Comparison of ENCODE assay signal across 9 cellular contexts in the genomic region with DNA sequence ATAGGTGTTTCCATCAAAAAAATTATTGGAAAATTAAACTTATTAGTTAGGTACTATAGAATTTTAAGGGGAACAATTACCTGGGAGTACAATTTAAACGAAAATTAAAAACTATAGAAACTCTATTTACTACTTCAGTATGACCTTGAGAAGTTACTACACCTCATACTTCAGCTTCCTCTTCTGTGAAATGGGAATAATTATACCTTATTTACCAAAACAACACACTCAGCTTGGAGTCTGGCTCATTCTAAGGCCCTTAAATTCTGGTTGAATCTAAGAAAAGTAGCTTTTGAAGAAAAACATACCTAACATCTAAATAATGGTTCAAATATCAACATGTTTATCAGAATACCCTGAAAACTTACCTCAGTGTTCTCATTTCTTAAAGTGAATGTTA. TPM values are rescaled to one million over a fixed set of nuclear protein-coding genes. Genes with fewer than 3 reads are reported as not detected.
DNase-seq lines count a peak whose midpoint lies in the region; ATAC-seq, FAIRE-seq and TF ChIP-seq lines count a peak whose summit lies in the region.
"Had no signal": no experiment of that assay in that cellular context is flagged by ENCODE, and none has a peak within 500 bp of the region (broad histone marks: within the 10 kb centered on the region; RNA-seq: fewer than 3 reads in every experiment).

No MANE protein-coding gene starts in this region.

- H3K27ac ChIP-seq in A549 (peak overlapping the region in 1 of 2 experiments; percentile 2; a peak in 1 of 6 replicates), GM23248 (peak overlapping the region; percentile 100)

- CTCF ChIA-PET in A549 (lab: Yijun Ruan, JAX): interaction anchor here (1.3 to 1.6 kb wide), 2 partner anchors 11 to 114 kb away, joined by 4 to 6 read pairs; no protein-coding TSS in a partner anchor

- DNase-seq in A549 (ENCODE audit: low read depth in 1 of 2, low spot score in 1 of 2) (no peak), GM23248 (no peak), adipocyte (ENCODE audit: low read depth) (no peak), memory B cell (ENCODE audit: low spot score in 2 of 2) (no peak), NCI-H146 (lab: John Stamatoyannopoulos, UW) (no peak), NCI-H510A (lab: John Stamatoyannopoulos, UW) (no peak)
- no peak for DNase-seq in stimulated activated CD4-positive, alpha-beta T cell treated with anti-CD3 and anti-CD28 coated beads, Interleukin-12 subunit alpha, Interleukin-12 subunit beta, amount 100 ng/mL, for 4 hours
- DNase-seq: activated gamma-delta T cell had no signal

- peaks cover 21% of the 10 kb centered on the region for H3K4me1 Mint-ChIP-seq in memory B cell

- peak overlapping the region; percentile 59 for H3K9ac ChIP-seq in GM23248
- peak overlapping the region; percentile 98 for H3K9ac ChIP-seq in adipocyte (ENCODE audit: low read length)

- H3K4me3 Mint-ChIP-seq in memory B cell: peak overlapping the region; percentile 7

- ATAC-seq in A549 (no peak), memory B cell (ENCODE audit: low read depth) (no peak), HG03108 (IDR thresholded peaks at IDR 0.05; ENCODE audit: unreplicated experiment) (no peak)

- H3K27me3 ChIP-seq in GM23248 (replicated peaks; ENCODE audit: insufficient read depth): no peaks in the 10 kb centered on the region
- no peaks in the 10 kb centered on the region for H3K27me3 ChIP-seq in adipocyte (replicated peaks; ENCODE audit: control insufficient read depth, insufficient read depth, low read length)

- TF ChIP-seq EP300 in A549 (IDR thresholded peaks at IDR 0.05): no peak

- whole genome bisulfite sequencing in A549 (ENCODE audit: missing lambda C conversion rate): 12% methylated on average over 1 of the region's 1 CpG
- 0 to 6% methylated on average over 1 of the region's 1 CpG for WGBS in GM23248 (ENCODE audit: low coverage in 1 of 2, low lambda C conversion rate in 2 of 2, missing lambda C conversion rate in 2 of 2), 2 experiments

- H3K4me2 ChIP-seq in A549 (peak overlapping the region; percentile 72), GM23248 (ENCODE audit: unreplicated experiment) (peak overlapping the region; percentile 100)

- POLR2A ChIA-PET in A549 (lab: Yijun Ruan, JAX): interaction anchor here (1.0 to 1.1 kb wide), 2 partner anchors 42 to 98 kb away, joined by 3 to 5 read pairs; no protein-coding TSS in a partner anchor

- no peaks in the 10 kb centered on the region; the same call in 1 of the 2 replicates for H4K20me1 ChIP-seq in GM23248 (ENCODE audit: insufficient read depth)

- H3K36me3 Mint-ChIP-seq in memory B cell: peaks cover 14% of the 10 kb centered on the region

- H3K36me3 ChIP-seq in GM23248 (ENCODE audit: low read depth) (peaks cover 50% of the 10 kb centered on the region), adipocyte (ENCODE audit: control insufficient read depth, insufficient read depth, low read length, severe bottlenecking) (peaks cover 50% of the 10 kb centered on the region)

- H3K9me3 ChIP-seq in A549 (no peaks in the 10 kb centered on the region), GM23248 (ENCODE audit: low read depth) (no peaks in the 10 kb centered on the region), adipocyte (ENCODE audit: control insufficient read depth, low read length) (no peaks in the 10 kb centered on the region)

- H2AFZ ChIP-seq in GM23248: no peak overlapping the region

- H3K4me3 ChIP-seq in A549: peak overlapping the region; percentile 24; the same call in 2 of the 3 replicates
- peak overlapping the region; percentile 97 for H3K4me3 ChIP-seq in GM23248
- peak overlapping the region; percentile 91 for H3K4me3 ChIP-seq in adipocyte (ENCODE audit: low read length)

- no peaks in the 10 kb centered on the region for H3K9me3 Mint-ChIP-seq in memory B cell

- no peak for FAIRE-seq in A549 (lab: Jason Lieb, UNC)

- TF ChIP-seq POLR2A in A549 (IDR thresholded peaks at IDR 0.05; ENCODE audit: low read length): no peak

- H3F3A ChIP-seq in GM23248 (ENCODE audit: insufficient read depth): peaks cover 80% of the 10 kb centered on the region

- H3K27me3 Mint-ChIP-seq in memory B cell: no peaks in the 10 kb centered on the region

- peaks cover 69% of the 10 kb centered on the region for H3K79me2 ChIP-seq in GM23248 (ENCODE audit: insufficient read depth)

- TF ChIP-seq RAD21 in A549 (conservative IDR thresholded peaks at IDR 0.05 in 1 of 2, IDR thresholded peaks at IDR 0.05 in 1 of 2): no peak

- H3K27ac Mint-ChIP-seq in memory B cell: peak overlapping the region; percentile 98

- peaks cover 44% of the 10 kb centered on the region for H3K4me1 ChIP-seq in A549
- peaks cover 60% of the 10 kb centered on the region for H3K4me1 ChIP-seq in GM23248 (ENCODE audit: insufficient read depth)
- H3K4me1 ChIP-seq in adipocyte (ENCODE audit: control insufficient read depth, insufficient read depth, low read length): peaks cover 62% of the 10 kb centered on the region

- H3K9me2 ChIP-seq in GM23248 (ENCODE audit: insufficient read depth): no peaks in the 10 kb centered on the region

- in situ Hi-C loops in GM23248 (cut with MboI): loop anchor here (25.0 kb wide), 1 partner anchor 482 kb away; no protein-coding TSS in a partner anchor

- no peak for TF ChIP-seq CTCF in A549 (IDR thresholded peaks at IDR 0.05)

TF ChIP-seq in A549, 52 proteins besides CTCF, POLR2A, EP300 and RAD21:
- TF ChIP-seq, protein P1, sequence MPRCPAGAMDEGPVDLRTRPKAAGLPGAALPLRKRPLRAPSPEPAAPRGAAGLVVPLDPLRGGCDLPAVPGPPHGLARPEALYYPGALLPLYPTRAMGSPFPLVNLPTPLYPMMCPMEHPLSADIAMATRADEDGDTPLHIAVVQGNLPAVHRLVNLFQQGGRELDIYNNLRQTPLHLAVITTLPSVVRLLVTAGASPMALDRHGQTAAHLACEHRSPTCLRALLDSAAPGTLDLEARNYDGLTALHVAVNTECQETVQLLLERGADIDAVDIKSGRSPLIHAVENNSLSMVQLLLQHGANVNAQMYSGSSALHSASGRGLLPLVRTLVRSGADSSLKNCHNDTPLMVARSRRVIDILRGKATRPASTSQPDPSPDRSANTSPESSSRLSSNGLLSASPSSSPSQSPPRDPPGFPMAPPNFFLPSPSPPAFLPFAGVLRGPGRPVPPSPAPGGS (IDR thresholded peaks at IDR 0.05): no peak
- TF ChIP-seq, protein P2, sequence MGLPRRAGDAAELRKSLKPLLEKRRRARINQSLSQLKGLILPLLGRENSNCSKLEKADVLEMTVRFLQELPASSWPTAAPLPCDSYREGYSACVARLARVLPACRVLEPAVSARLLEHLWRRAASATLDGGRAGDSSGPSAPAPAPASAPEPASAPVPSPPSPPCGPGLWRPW (IDR thresholded peaks at IDR 0.05): no peak
- TF ChIP-seq, protein P3, sequence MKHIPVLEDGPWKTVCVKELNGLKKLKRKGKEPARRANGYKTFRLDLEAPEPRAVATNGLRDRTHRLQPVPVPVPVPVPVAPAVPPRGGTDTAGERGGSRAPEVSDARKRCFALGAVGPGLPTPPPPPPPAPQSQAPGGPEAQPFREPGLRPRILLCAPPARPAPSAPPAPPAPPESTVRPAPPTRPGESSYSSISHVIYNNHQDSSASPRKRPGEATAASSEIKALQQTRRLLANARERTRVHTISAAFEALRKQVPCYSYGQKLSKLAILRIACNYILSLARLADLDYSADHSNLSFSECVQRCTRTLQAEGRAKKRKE (CRISPR knock-in tag; IDR thresholded peaks at IDR 0.05; ENCODE audit: low read depth): no peak
- TF ChIP-seq TP53 (CRISPR knock-in tag; IDR thresholded peaks at IDR 0.05) (no peak), HEYL (CRISPR knock-in tag; IDR thresholded peaks at IDR 0.05) (no peak), ESRRA (IDR thresholded peaks at IDR 0.05; ENCODE audit: borderline replicate concordance, low read length) (no peak), KDM5A (IDR thresholded peaks at IDR 0.05) (no peak), HOXB5 (CRISPR knock-in tag; IDR thresholded peaks at IDR 0.05) (no peak), MAFK (IDR thresholded peaks at IDR 0.05; ENCODE audit: partially characterized antibody) (no peak)

RNA-seq across cellular contexts. Expression of a gene that starts 2.7 kb away (rescaled TPM):
- polyA plus RNA-seq in A549 (2011; rRNA removed): 13.6 and 22.4 TPM in 2 replicates
- polyA plus RNA-seq in A549 (2012; cell fraction: cytosol; rRNA removed): 1.7 and 1.8 TPM in 2 replicates
- polyA plus RNA-seq in A549 (2012; cell fraction: nucleus; rRNA removed): 2.9 and 4.9 TPM in 2 replicates
- polyA plus RNA-seq in A549 (2017; fragmentation: RNase III; extraction: RNeasy Plus Mini Kit Qiagen cat#74134 plus additional on column Dnase treatment): 21.9 to 22.2 TPM (median 21.9 TPM) in 3 replicates
- 19.0 and 21.4 TPM in 2 replicates for polyA minus RNA-seq in A549 (2011; rRNA and poly(A)+ RNA removed)
- total RNA-seq in GM23248 (2014; rRNA removed; shearing (Covaris generic)): 121 and 124 TPM in 2 replicates
- polyA plus RNA-seq in GM23248 (2016; fragmentation: Nextera tagmentation; extraction: Ambion mirVana): 120 and 148 TPM in 2 replicates

Comparison
In these comparisons a context has a peak if more than half of its experiments do, and no peak if none do; other contexts are left out.
1. H3K4me3 ChIP-seq: peak in every context shown above with its lines; median percentile 97 in GM23248; 91 in adipocyte; 24 in A549.